In genomic region chr2:132387126-132387525, GRCh38 we compare ENCODE assay signal across 35 cellular contexts.
"Had no signal": no experiment of that assay in that cellular context is flagged by ENCODE, and none has a peak within 500 bp of the region (broad histone marks: within the 10 kb centered on the region; RNA-seq: fewer than 3 reads in every experiment).

No MANE protein-coding gene starts in this region.

- H3K9me3 ChIP-seq: MG63 had no signal

- H3K4me3 ChIP-seq: MG63 had no signal

- H3K36me3 ChIP-seq: MG63 had no signal

- H3K27ac ChIP-seq: KMS-11 had no signal

- H3K9ac ChIP-seq: KMS-11 had no signal

- H3K27me3 ChIP-seq: MG63 had no signal

- H3K4me2 ChIP-seq: KMS-11 had no signal

- DNase-seq: Karpas-422, Kasumi-1, MG63, MM.1S, MV-4-11, NCI-H1048, NCI-H1092, NCI-H1092 treated with DMSO at 0.1 percent for 48 hours, NCI-H1105, NCI-H1105 treated with DMSO at 0.1 percent for 48 hours, NCI-H1417, NCI-H1417 treated with DMSO at 0.1 percent for 48 hours, NCI-H1436, NCI-H1436 treated with DMSO at 0.1 percent for 48 hours, NCI-H146, NCI-H1694, NCI-H1694 treated with DMSO at 0.1 percent for 48 hours, NCI-H187, NCI-H187 treated with DMSO at 0.1 percent for 48 hours, NCI-H1930, NCI-H2029, NCI-H2029 treated with DMSO at 0.1 percent for 48 hours, NCI-H2081, NCI-H2081 treated with DMSO at 0.1 percent for 48 hours, NCI-H2107, NCI-H2171, NCI-H2171 treated with DMSO at 0.1 percent for 48 hours, NCI-H2227 treated with DMSO at 0.1 percent for 48 hours, NCI-H226, NCI-H345, NCI-H446, NCI-H446 treated with DMSO at 0.1 percent for 48 hours, NCI-H510A, NCI-H510A treated with DMSO at 0.1 percent for 48 hours had no signal
